In genomic region chr19:2034729-2035589, GRCh38 we compare ENCODE assay signal across 8 cellular contexts. TPM values are rescaled to one million over a fixed set of nuclear protein-coding genes. Genes with fewer than 3 reads are reported as not detected.
DNase-seq lines count a peak whose midpoint lies in the region; ATAC-seq, FAIRE-seq and TF ChIP-seq lines count a peak whose summit lies in the region.

No MANE protein-coding gene starts in this region.

- no peak overlapping the region for H3K4me3 ChIP-seq in OCI-LY7 (ENCODE audit: low read depth, low read length, poor library complexity, severe bottlenecking)
- H3K4me3 ChIP-seq in HepG2 (replicated peaks in 1 of 3; ENCODE audit: insufficient read depth in 1 of 3, low read depth in 2 of 3, low read length in 3 of 3), result no peak overlapping the region
- H3K4me3 ChIP-seq in stomach, result peak overlapping the region in 3 of 4 donors; percentile 0 to 27 (median 20)

- in situ Hi-C loops in HepG2 (cut with HindIII; ENCODE audit: extremely low pct_ligation_motif_present, low pct_unique_long_range_greater_than_20kb), result no loop called here

- H3K79me2 ChIP-seq in OCI-LY7 (ENCODE audit: insufficient read depth, low read depth, low read length), result no peaks in the 10 kb centered on the region
- H3K79me2 ChIP-seq in HepG2 (ENCODE audit: insufficient read depth, low read length), result no peaks in the 10 kb centered on the region

- peaks cover 11% of the 10 kb centered on the region for H3K4me1 ChIP-seq in OCI-LY7 (ENCODE audit: insufficient read depth, low read length, poor library complexity, severe bottlenecking)
- peaks cover 14% of the 10 kb centered on the region for H3K4me1 ChIP-seq in HepG2 (ENCODE audit: insufficient read depth, low read length)
- peaks cover 38 to 74% (median 56%) of the 10 kb centered on the region in 4 donors for H3K4me1 ChIP-seq in stomach

- no peak overlapping the region for H3K27ac ChIP-seq in OCI-LY7 (ENCODE audit: low read depth, low read length, poor library complexity, severe bottlenecking)
- no peak overlapping the region for H3K27ac ChIP-seq in HepG2 (ENCODE audit: extremely low read length, insufficient read depth, low read length)
- H3K27ac ChIP-seq in stomach, result peak overlapping the region; percentile 75 to 95 (median 91)

- TF ChIP-seq RAD21 in HepG2 (CRISPR knock-in tag; IDR thresholded peaks at IDR 0.05), result no peak

- no peak for TF ChIP-seq POLR2A in HepG2 (IDR thresholded peaks at IDR 0.05; ENCODE audit: insufficient read depth in 1 of 2, low read depth in 2 of 2, low read length in 2 of 2)
- TF ChIP-seq POLR2A in stomach (IDR thresholded peaks at IDR 0.05), result no peak

- DNase-seq in EH (ENCODE audit: low read depth) (peak; percentile 34), OCI-LY7 (ENCODE audit: low spot score) (peak; percentile 89), HepG2 (ENCODE audit: low spot score) (no peak), stomach (peak; percentile 89), glomerular visceral epithelial cell (ENCODE audit: extremely low spot score) (no peak), medulla oblongata (ENCODE audit: extremely low spot score) (no peak)
- peak; percentile 61 for DNase-seq in activated naive CD4-positive, alpha-beta T cell treated with Interleukin-2 at 50 U/mL for 16 hours

- CTCF ChIA-PET in OCI-LY7 (lab: Charles Lee; ENCODE audit: unreplicated experiment), result interaction anchor here (0.6 to 0.8 kb wide), 2 partner anchors 17 to 134 kb away, joined by 4 to 5 read pairs; no protein-coding TSS in a partner anchor
- CTCF ChIA-PET in HepG2 (lab: Yijun Ruan, JAX; ENCODE audit: low intra/inter-chr PET ratio, low total read pairs), result no interaction called here

- H3K9me3 ChIP-seq in OCI-LY7 (ENCODE audit: low read length), result no peaks in the 10 kb centered on the region
- no peaks in the 10 kb centered on the region for H3K9me3 ChIP-seq in HepG2 (ENCODE audit: low read length)
- H3K9me3 ChIP-seq in stomach, result peaks cover 6 to 11% (median 8%) of the 10 kb centered on the region in 4 donors

- no peaks in the 10 kb centered on the region for H3K9me2 ChIP-seq in OCI-LY7 (ENCODE audit: insufficient read depth, low read length)

- H3K36me3 ChIP-seq in OCI-LY7 (ENCODE audit: insufficient read depth, low read length) (peaks cover 26% of the 10 kb centered on the region), HepG2 (replicated peaks in 1 of 2; ENCODE audit: control insufficient read depth in 1 of 2, insufficient read depth in 2 of 2, low read length in 2 of 2) (peaks cover 2 to 13% of the 10 kb centered on the region in 2 experiments; a peak in 1 of 5 replicates), stomach (peaks cover 19 to 25% (median 24%) of the 10 kb centered on the region in 4 donors)

- no peaks in the 10 kb centered on the region for H4K20me1 ChIP-seq in OCI-LY7 (ENCODE audit: insufficient read depth, low read length)
- no peaks in the 10 kb centered on the region for H4K20me1 ChIP-seq in HepG2 (ENCODE audit: insufficient read depth, low read length)

- no peak for TF ChIP-seq CTCF in OCI-LY7 (conservative IDR thresholded peaks at IDR 0.05; ENCODE audit: low read length)
- TF ChIP-seq CTCF in HepG2 (CRISPR knock-in tag; IDR thresholded peaks at IDR 0.05), result no peak
- no peak for TF ChIP-seq CTCF in stomach (IDR thresholded peaks at IDR 0.05)

- H2AFZ ChIP-seq in OCI-LY7 (ENCODE audit: low read length) (no peak overlapping the region), HepG2 (ENCODE audit: low read length) (no peak overlapping the region)

- no peak for TF ChIP-seq EP300 in HepG2 (IDR thresholded peaks at IDR 0.05; ENCODE audit: low read depth in 2 of 2, low read length in 2 of 2)
- TF ChIP-seq EP300 in HepG2 (CRISPR knock-in tag; IDR thresholded peaks at IDR 0.05; ENCODE audit: borderline replicate concordance), result no peak
- TF ChIP-seq EP300 in stomach (IDR thresholded peaks at IDR 0.05), result no peak

- POLR2A ChIA-PET in OCI-LY7 (lab: Charles Lee) (interaction anchor here (0.7 to 1.2 kb wide), 5 partner anchors 13 to 368 kb away, joined by 3 to 7 read pairs (median 4); no protein-coding TSS in a partner anchor), HepG2 (lab: Yijun Ruan, JAX) (interaction anchor here (2.3 kb wide), 1 partner anchor 16 kb away, joined by 7 read pairs; the partner anchor contains the start of gene MKNK2)

- H3K27me3 ChIP-seq in HepG2 (ENCODE audit: control insufficient read depth in 1 of 2, insufficient read depth in 2 of 2, low read length in 2 of 2), result peaks cover 0 to 9% of the 10 kb centered on the region in 2 experiments; a peak in 2 of 5 replicates
- H3K27me3 ChIP-seq in stomach, result no peaks in the 10 kb centered on the region

- FAIRE-seq in HepG2 (lab: Jason Lieb, UNC), result no peak

- WGBS in HepG2 (ENCODE audit: low lambda C conversion rate), result 54% methylated on average over 33 of the region's 34 CpGs
- WGBS in stomach, 5 donors, result 28 to 34% (median 31%) methylated on average over 33 to 34 of the region's 34 CpGs

- H3K4me2 ChIP-seq in OCI-LY7 (ENCODE audit: low read length), result peak overlapping the region; percentile 36; the same call in 1 of the 2 replicates
- H3K4me2 ChIP-seq in HepG2 (ENCODE audit: low read depth, low read length), result no peak overlapping the region

- ATAC-seq in HepG2, result no peak; the same call in none of the 3 replicates
- ATAC-seq in GM18520 (IDR thresholded peaks at IDR 0.05; ENCODE audit: unreplicated experiment), result no peak

- intact Hi-C loops in OCI-LY7 (cut with micrococcal nuclease; ENCODE audit: unreplicated experiment) (no loop called here), HepG2 (cut with micrococcal nuclease; ENCODE audit: unreplicated experiment) (no loop called here), stomach (cut with DNase I; ENCODE audit: low total_unique reads) (no loop called here)

- no TSS peak for BruUV-seq in OCI-LY7 (replicated peaks; lab: Mats Ljungman, UMichigan)
- BruUV-seq in HepG2 (replicated peaks; lab: Mats Ljungman, UMichigan), result no TSS peak

- no peak overlapping the region for H3K9ac ChIP-seq in HepG2 (ENCODE audit: insufficient read depth, low read depth, low read length)

TF ChIP-seq in HepG2, 621 proteins besides CTCF, POLR2A, EP300 and RAD21 (continues in another document):
- TF ChIP-seq CREB1 (IDR thresholded peaks at IDR 0.05) (peak; percentile 30; the same call in 1 of the 2 replicates), CREB1 (CRISPR knock-in tag; IDR thresholded peaks at IDR 0.05) (no peak)

RNA-seq across cellular contexts. Expression of gene MKNK2, which starts 16.1 kb away (rescaled TPM):
- 97.0 and 115 TPM in 2 replicates for total RNA-seq in OCI-LY7 (2014; rRNA removed; shearing (Covaris generic))
- total RNA-seq in OCI-LY7 (2022) (200 and 225 TPM in 2 replicates), HepG2 (2016; rRNA removed; fragmentation: Illumina TruSeq; extraction: Trizol) (35.5 and 44.9 TPM in 2 replicates), stomach (100 to 1,000 TPM in 2 of 5 donors, 10 to 100 TPM in 3; 38.7 to 192 (median 83.9) TPM)
- 52.3 and 57.0 TPM in 2 replicates for total RNA-seq in HepG2 (2016; cell fraction: cytosol; rRNA removed; fragmentation: Illumina TruSeq; extraction: Trizol; ENCODE audit: low read depth)
- total RNA-seq in HepG2 (2016; cell fraction: insoluble cytoplasmic fraction; rRNA removed; fragmentation: Illumina TruSeq; extraction: Trizol), result 30.7 and 45.2 TPM in 2 replicates
- 90.7 and 98.8 TPM in 2 replicates for total RNA-seq in HepG2 (2016; cell fraction: membrane; rRNA removed; fragmentation: Illumina TruSeq; extraction: Trizol)
- 29.7 and 31.4 TPM in 2 replicates for total RNA-seq in HepG2 (2016; cell fraction: nucleus; rRNA removed; fragmentation: Illumina TruSeq; extraction: Trizol)
- polyA plus RNA-seq in HepG2 (2011; rRNA removed) (112 and 129 TPM in 2 replicates), stomach (100 to 1,000 TPM; 102 to 164 (median 130) TPM)
- 75.6 and 125 TPM in 2 replicates for polyA plus RNA-seq in HepG2 (2011; cell fraction: cytosol; rRNA removed)
- 253 and 307 TPM in 2 replicates for polyA plus RNA-seq in HepG2 (2011; cell fraction: nucleus; rRNA removed)
- polyA plus RNA-seq in HepG2 (2012), result 68.1 and 73.6 TPM in 2 replicates
- polyA plus RNA-seq in HepG2 (2016; cell fraction: cytosol; fragmentation: Illumina TruSeq; extraction: Trizol; ENCODE audit: low read depth), result 65.6 and 66.5 TPM in 2 replicates
- polyA plus RNA-seq in HepG2 (2016; cell fraction: insoluble cytoplasmic fraction; fragmentation: Illumina TruSeq; extraction: Trizol; ENCODE audit: low read depth), result 34.0 and 45.2 TPM in 2 replicates
- polyA plus RNA-seq in HepG2 (2016; cell fraction: membrane; fragmentation: Illumina TruSeq; extraction: Trizol; ENCODE audit: low read depth), result 77.4 and 85.7 TPM in 2 replicates
- polyA plus RNA-seq in HepG2 (2016; cell fraction: nucleus; fragmentation: Illumina TruSeq; extraction: Trizol; ENCODE audit: insufficient read depth, low read depth), result 73.2 and 74.3 TPM in 2 replicates
- polyA minus RNA-seq in HepG2 (2011; rRNA and poly(A)+ RNA removed; ENCODE audit: low replicate concordance), result 79.7 and 204 TPM in 2 replicates
- 99.9 and 101 TPM in 2 replicates for polyA minus RNA-seq in HepG2 (2011; cell fraction: cytosol; rRNA and poly(A)+ RNA removed)
- polyA minus RNA-seq in HepG2 (2011; cell fraction: nucleus; rRNA and poly(A)+ RNA removed), result 40.2 and 51.7 TPM in 2 replicates

RNA-seq across cellular contexts. Expression of gene BTBD2, which starts 19.4 kb away (rescaled TPM):
- total RNA-seq in OCI-LY7 (2014; rRNA removed; shearing (Covaris generic)), result 41.9 and 53.9 TPM in 2 replicates
- total RNA-seq in OCI-LY7 (2022) (91.6 and 109 TPM in 2 replicates), HepG2 (2016; rRNA removed; fragmentation: Illumina TruSeq; extraction: Trizol) (28.1 and 30.9 TPM in 2 replicates), stomach (10 to 100 TPM; 17.9 to 39.6 (median 33.3) TPM)
- 33.3 and 38.0 TPM in 2 replicates for total RNA-seq in HepG2 (2016; cell fraction: cytosol; rRNA removed; fragmentation: Illumina TruSeq; extraction: Trizol; ENCODE audit: low read depth)
- 26.7 and 27.1 TPM in 2 replicates for total RNA-seq in HepG2 (2016; cell fraction: insoluble cytoplasmic fraction; rRNA removed; fragmentation: Illumina TruSeq; extraction: Trizol)
- 73.7 and 74.9 TPM in 2 replicates for total RNA-seq in HepG2 (2016; cell fraction: membrane; rRNA removed; fragmentation: Illumina TruSeq; extraction: Trizol)
- total RNA-seq in HepG2 (2016; cell fraction: nucleus; rRNA removed; fragmentation: Illumina TruSeq; extraction: Trizol), result 18.7 and 18.8 TPM in 2 replicates
- polyA plus RNA-seq in HepG2 (2011; rRNA removed) (45.3 and 45.6 TPM in 2 replicates), stomach (10 to 100 TPM; 39.9 to 50.2 (median 40.9) TPM)
- polyA plus RNA-seq in HepG2 (2011; cell fraction: cytosol; rRNA removed), result 23.9 and 43.2 TPM in 2 replicates
- 43.1 and 48.6 TPM in 2 replicates for polyA plus RNA-seq in HepG2 (2011; cell fraction: nucleus; rRNA removed)
- 46.5 and 49.0 TPM in 2 replicates for polyA plus RNA-seq in HepG2 (2012)
- 74.0 and 79.4 TPM in 2 replicates for polyA plus RNA-seq in HepG2 (2016; cell fraction: cytosol; fragmentation: Illumina TruSeq; extraction: Trizol; ENCODE audit: low read depth)
- 39.4 and 51.6 TPM in 2 replicates for polyA plus RNA-seq in HepG2 (2016; cell fraction: insoluble cytoplasmic fraction; fragmentation: Illumina TruSeq; extraction: Trizol; ENCODE audit: low read depth)
- polyA plus RNA-seq in HepG2 (2016; cell fraction: membrane; fragmentation: Illumina TruSeq; extraction: Trizol; ENCODE audit: low read depth), result 106 and 123 TPM in 2 replicates
- polyA plus RNA-seq in HepG2 (2016; cell fraction: nucleus; fragmentation: Illumina TruSeq; extraction: Trizol; ENCODE audit: insufficient read depth, low read depth), result 43.6 and 45.5 TPM in 2 replicates
- polyA minus RNA-seq in HepG2 (2011; rRNA and poly(A)+ RNA removed; ENCODE audit: low replicate concordance), result 32.8 and 55.6 TPM in 2 replicates
- 39.1 and 43.2 TPM in 2 replicates for polyA minus RNA-seq in HepG2 (2011; cell fraction: cytosol; rRNA and poly(A)+ RNA removed)
- 10.3 and 12.1 TPM in 2 replicates for polyA minus RNA-seq in HepG2 (2011; cell fraction: nucleus; rRNA and poly(A)+ RNA removed)

Comparison
In these comparisons a context has a peak if more than half of its experiments do, and no peak if none do; other contexts are left out.
1. DNase-seq: peak in EH (single experiment), OCI-LY7 (single experiment), activated naive CD4-positive, alpha-beta T cell treated with Interleukin-2 at 50 U/mL for 16 hours (single experiment) and stomach (single experiment); none in HepG2 (single experiment), glomerular visceral epithelial cell (single experiment) and medulla oblongata (single experiment).
2. H3K27ac ChIP-seq: peak in stomach (5 of 5); none in OCI-LY7 (single experiment) and HepG2 (single experiment).
3. H3K4me3 ChIP-seq: peak in stomach (3 of 4); none in OCI-LY7 (single experiment) and HepG2 (0 of 3).